Comparison of ENCODE assay signal across 8 cellular contexts in genomic region chr9:34701023-34701768, GRCh38. TPM values are rescaled to one million over a fixed set of nuclear protein-coding genes. Genes with fewer than 3 reads are reported as not detected.
DNase-seq lines count a peak whose midpoint lies in the region; ATAC-seq and TF ChIP-seq lines count a peak whose summit lies in the region.

No MANE protein-coding gene starts in this region.

- H3K27me3 ChIP-seq in ovary: no peaks in the 10 kb centered on the region
- no peaks in the 10 kb centered on the region for H3K27me3 ChIP-seq in testis

- H3K27me3 Mint-ChIP-seq in activated naive CD8-positive, alpha-beta T cell treated with anti-CD3 and anti-CD28 coated beads, Interleukin-2, amount 10 ng/mL, durations not matched to agents 7 days and 5 days: peaks cover 19% of the 10 kb centered on the region

- H3K4me3 ChIP-seq in ovary (peak overlapping the region; percentile 76), testis (peak overlapping the region; percentile 60 to 78)

- no peaks in the 10 kb centered on the region for H3K9me3 ChIP-seq in ovary
- no peaks in the 10 kb centered on the region for H3K9me3 ChIP-seq in testis

- 5 to 8% (median 7%) methylated on average over 45 to 52 of the region's 52 CpGs for WGBS in ovary, 3 donors
- 11 to 22% methylated on average over 7 to 32 of the region's 52 CpGs for WGBS in testis, 2 donors

- H3K9me3 Mint-ChIP-seq in activated naive CD8-positive, alpha-beta T cell treated with anti-CD3 and anti-CD28 coated beads, Interleukin-2, amount 10 ng/mL, durations not matched to agents 7 days and 5 days: no peaks in the 10 kb centered on the region

- DNase-seq in GM13976 (ENCODE audit: low spot score) (peak; percentile 84), LHCN-M2 (ENCODE audit: low read depth) (peak; percentile 53), SKM-1 (lab: John Stamatoyannopoulos, UW; ENCODE audit: unreplicated experiment) (peak; percentile 33), cardiac septum (ENCODE audit: low spot score) (peak; percentile 84), ovary (peak; percentile 58 to 82 (median 78)), testis (peak; percentile 85)
- DNase-seq in activated naive CD8-positive, alpha-beta T cell treated with anti-CD3 and anti-CD28 coated beads, Interleukin-2, amount 10 ng/mL, durations not matched to agents 7 days and 5 days: peak; percentile 90

- H3K36me3 ChIP-seq in ovary (no peaks in the 10 kb centered on the region), testis (ENCODE audit: low read depth, missing control alignments) (no peaks in the 10 kb centered on the region)

- TF ChIP-seq CTCF in GM13976 (IDR thresholded peaks at IDR 0.05; ENCODE audit: borderline replicate concordance, control extremely low read depth, extremely low read depth, insufficient read depth, missing control alignments): peak; percentile 76
- peak; percentile 72 to 80 (median 75) for TF ChIP-seq CTCF in ovary (IDR thresholded peaks at IDR 0.05)
- peak; percentile 80 to 92 (median 84) for TF ChIP-seq CTCF in testis (IDR thresholded peaks at IDR 0.05)

- peak overlapping the region in 1 of 2 donors; percentile 49 for H3K27ac ChIP-seq in ovary
- peak overlapping the region; percentile 9 to 63 for H3K27ac ChIP-seq in testis

- peak; percentile 91 for ATAC-seq in activated naive CD8-positive, alpha-beta T cell treated with anti-CD3 and anti-CD28 coated beads, Interleukin-2, amount 10 ng/mL, durations not matched to agents 7 days and 5 days (ENCODE audit: low read depth)
- ATAC-seq in HG02973 (IDR thresholded peaks at IDR 0.05; ENCODE audit: unreplicated experiment): no peak

- peaks cover 8% of the 10 kb centered on the region for H3K4me1 Mint-ChIP-seq in activated naive CD8-positive, alpha-beta T cell treated with anti-CD3 and anti-CD28 coated beads, Interleukin-2, amount 10 ng/mL, durations not matched to agents 7 days and 5 days

- intact Hi-C loops in cardiac septum (cut with DNase I): loop anchor here (5.0 to 10.0 kb wide), 3 partner anchors 34 to 284 kb away; partner anchors contain the start of genes DNAJB5 and GALT
- intact Hi-C loops in ovary (cut with DNase I): loop anchor here in 2 of 4 donors (2.0 to 5.0 kb wide), 2 partner anchors 32 to 64 kb away; partner anchors contain the start of gene SIGMAR1 (in 1 of the 2)
- intact Hi-C loops in testis (cut with DNase I; ENCODE audit: low total_unique reads): loop anchor here (10.0 kb wide), 1 partner anchor 86 kb away; the partner anchor contains the start of gene RPP25L

- H3K4me1 ChIP-seq in ovary (ENCODE audit: insufficient read depth) (no peaks in the 10 kb centered on the region), testis (no peaks in the 10 kb centered on the region)

- no peak for TF ChIP-seq EP300 in ovary (IDR thresholded peaks at IDR 0.05)

- POLR2A ChIA-PET in activated naive CD8-positive, alpha-beta T cell treated with anti-CD3 and anti-CD28 coated beads, Interleukin-2, amount 10 ng/mL, durations not matched to agents 7 days and 5 days (lab: Charles Lee): interaction anchor here (0.7 kb wide), 1 partner anchor 32 kb away, joined by 4 read pairs; no protein-coding TSS in a partner anchor

- no peaks in the 10 kb centered on the region for H3K36me3 Mint-ChIP-seq in activated naive CD8-positive, alpha-beta T cell treated with anti-CD3 and anti-CD28 coated beads, Interleukin-2, amount 10 ng/mL, durations not matched to agents 7 days and 5 days

- in situ Hi-C loops in GM13976 (cut with MboI; ENCODE audit: low sequenced_read_pairs, unreplicated experiment): no loop called here

- no peak for TF ChIP-seq POLR2A in ovary (IDR thresholded peaks at IDR 0.05)
- TF ChIP-seq POLR2A in testis (IDR thresholded peaks at IDR 0.05): no peak

- H3K27ac Mint-ChIP-seq in activated naive CD8-positive, alpha-beta T cell treated with anti-CD3 and anti-CD28 coated beads, Interleukin-2, amount 10 ng/mL, durations not matched to agents 7 days and 5 days: no peak overlapping the region

- H3K4me3 Mint-ChIP-seq in activated naive CD8-positive, alpha-beta T cell treated with anti-CD3 and anti-CD28 coated beads, Interleukin-2, amount 10 ng/mL, durations not matched to agents 7 days and 5 days: peak overlapping the region; percentile 27

RNA-seq across cellular contexts. Expression of gene CCL21, which starts 8.7 kb away (rescaled TPM):
- total RNA-seq in LHCN-M2 (2014; rRNA removed) (not detected in 2 replicates), cardiac septum (30.1 TPM), ovary (10 to 100 TPM in 5 of 7 donors, 1 to 10 TPM in 2; 1.5 to 83.6 (median 33.8) TPM), testis (1 to 10 TPM; 1.7 to 2.0 TPM)
- not detected for polyA plus RNA-seq in LHCN-M2 (2012)
- total RNA-seq in activated naive CD8-positive, alpha-beta T cell treated with anti-CD3 and anti-CD28 coated beads, Interleukin-2, amount 10 ng/mL, durations not matched to agents 7 days and 5 days: not detected
- polyA plus RNA-seq in ovary (10 to 100 TPM; 39.9 to 52.0 TPM), testis (ENCODE audit: insufficient read depth, low read depth, low replicate concordance) (76.3 TPM)

RNA-seq across cellular contexts. Expression of gene CCL19, which starts 10.1 kb away (rescaled TPM):
- not detected in 2 replicates for total RNA-seq in LHCN-M2 (2014; rRNA removed)
- polyA plus RNA-seq in LHCN-M2 (2012): not detected
- total RNA-seq in activated naive CD8-positive, alpha-beta T cell treated with anti-CD3 and anti-CD28 coated beads, Interleukin-2, amount 10 ng/mL, durations not matched to agents 7 days and 5 days: not detected
- 0.62 TPM for total RNA-seq in cardiac septum
- total RNA-seq in ovary: 10 to 100 TPM in 1 of 7 donors, under 1 TPM in 1, not detected in 5; 0.97 to 14.9 TPM
- polyA plus RNA-seq in ovary: 10 to 100 TPM in 1 of 2 donors, under 1 TPM in 1; 0.40 to 14.5 TPM
- not detected for total RNA-seq in testis
- polyA plus RNA-seq in testis (ENCODE audit: insufficient read depth, low read depth, low replicate concordance): 15.5 TPM

RNA-seq across cellular contexts. Expression of gene CCL27, which starts 38.7 kb away (rescaled TPM):
- total RNA-seq in LHCN-M2 (2014; rRNA removed) (not detected in 2 replicates), cardiac septum (not detected), ovary (1 to 10 TPM in 1 of 7 donors, under 1 TPM in 3, not detected in 3; 0.48 to 1.1 (median 0.69) TPM), testis (1 to 10 TPM in 1 of 2 donors, not detected in 1; 3.1 TPM)
- not detected for polyA plus RNA-seq in LHCN-M2 (2012)
- total RNA-seq in activated naive CD8-positive, alpha-beta T cell treated with anti-CD3 and anti-CD28 coated beads, Interleukin-2, amount 10 ng/mL, durations not matched to agents 7 days and 5 days: under 1 TPM in 1 of 2 experiments, not detected in 1; 0.43 TPM
- polyA plus RNA-seq in ovary (under 1 TPM in 1 of 2 donors, not detected in 1; 0.21 TPM), testis (ENCODE audit: insufficient read depth, low read depth, low replicate concordance) (1.4 TPM)

RNA-seq across cellular contexts. Expression of gene IL11RA, which starts 49.2 kb away (rescaled TPM):
- total RNA-seq in LHCN-M2 (2014; rRNA removed) (15.7 and 19.9 TPM in 2 replicates), cardiac septum (59.4 TPM), ovary (10 to 100 TPM; 17.3 to 54.3 (median 35.8) TPM), testis (10 to 100 TPM; 39.8 to 58.0 TPM)
- 16.4 TPM for polyA plus RNA-seq in LHCN-M2 (2012)
- total RNA-seq in activated naive CD8-positive, alpha-beta T cell treated with anti-CD3 and anti-CD28 coated beads, Interleukin-2, amount 10 ng/mL, durations not matched to agents 7 days and 5 days: 10 to 100 TPM; 77.0 to 79.1 TPM
- polyA plus RNA-seq in ovary (10 to 100 TPM; 25.4 to 40.2 TPM), testis (ENCODE audit: insufficient read depth, low read depth, low replicate concordance) (28.7 TPM)

RNA-seq across cellular contexts. Expression of gene GALT, which starts 54.7 kb away (rescaled TPM):
- total RNA-seq in LHCN-M2 (2014; rRNA removed): 27.7 and 29.6 TPM in 2 replicates
- 25.9 TPM for polyA plus RNA-seq in LHCN-M2 (2012)
- total RNA-seq in activated naive CD8-positive, alpha-beta T cell treated with anti-CD3 and anti-CD28 coated beads, Interleukin-2, amount 10 ng/mL, durations not matched to agents 7 days and 5 days: 100 to 1,000 TPM; 119 to 127 TPM
- 42.4 TPM for total RNA-seq in cardiac septum
- total RNA-seq in ovary: 10 to 100 TPM; 33.1 to 63.3 (median 45.2) TPM
- polyA plus RNA-seq in ovary: 10 to 100 TPM; 43.7 to 48.9 TPM
- 10 to 100 TPM; 46.1 to 55.6 TPM for total RNA-seq in testis
- polyA plus RNA-seq in testis (ENCODE audit: insufficient read depth, low read depth, low replicate concordance): 25.9 TPM

Comparison
In these comparisons a context has a peak if more than half of its experiments do, and no peak if none do; other contexts are left out.
1. DNase-seq: peak in every context shown above with its lines; median percentile 90 in activated naive CD8-positive, alpha-beta T cell treated with anti-CD3 and anti-CD28 coated beads, Interleukin-2, amount 10 ng/mL, durations not matched to agents 7 days and 5 days; 85 in testis; 84 in GM13976; 84 in cardiac septum; 78 in ovary; 53 in LHCN-M2; 33 in SKM-1.